Comparison of ENCODE assay signal across 1 cellular context in the genomic region with DNA sequence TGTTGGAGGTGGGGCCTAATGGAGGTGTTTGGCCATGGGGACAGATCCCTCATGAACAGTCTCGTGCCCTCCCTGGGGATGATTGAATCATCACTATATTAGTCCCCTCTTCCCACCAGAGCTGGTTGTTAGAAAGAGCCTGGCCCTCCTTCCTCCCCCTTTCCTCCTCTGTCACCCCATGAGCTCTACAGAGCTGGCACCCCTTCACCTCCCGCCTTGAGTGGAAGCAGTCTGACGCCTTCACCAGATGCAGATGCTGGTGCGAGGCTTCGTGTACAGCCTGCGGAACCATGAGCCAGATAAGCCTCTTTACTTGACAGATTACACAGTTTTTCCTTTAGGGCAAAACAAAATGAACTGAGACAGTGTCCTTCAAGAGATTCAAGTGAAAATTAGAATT.
TF ChIP-seq lines count a peak whose summit lies in the region.

No MANE protein-coding gene starts in this region.

TF ChIP-seq in IMR-90, 13 proteins besides CTCF, POLR2A, EP300 and RAD21 (continued from another document):
- no peak for TF ChIP-seq ELK1 (IDR thresholded peaks at IDR 0.05; ENCODE audit: borderline replicate concordance, low read depth, low read length)
- TF ChIP-seq RCOR1 (IDR thresholded peaks at IDR 0.05; ENCODE audit: insufficient replicate concordance, low read length), result no peak
- TF ChIP-seq MXI1 (IDR thresholded peaks at IDR 0.05; ENCODE audit: borderline replicate concordance, low read depth, low read length), result no peak
- no peak for TF ChIP-seq MAFK (IDR thresholded peaks at IDR 0.05; ENCODE audit: low read depth, low read length)
- no peak for TF ChIP-seq SMC3 (IDR thresholded peaks at IDR 0.05; ENCODE audit: low read depth, low read length)
- TF ChIP-seq NFE2L2 (IDR thresholded peaks at IDR 0.05; ENCODE audit: low read depth, low read length), result no peak
- no peak for TF ChIP-seq CEBPB (IDR thresholded peaks at IDR 0.05; ENCODE audit: low read depth, low read length)
TF ChIP-seq in IMR-90: peak in this region for 0.
